Comparison of ENCODE assay signal across 18 cellular contexts in genomic region chr6:111159628-111160027, GRCh38.
DNase-seq lines count a peak whose midpoint lies in the region; ATAC-seq and TF ChIP-seq lines count a peak whose summit lies in the region.
"Had no signal": no experiment of that assay in that cellular context is flagged by ENCODE, and none has a peak within 500 bp of the region (broad histone marks: within the 10 kb centered on the region; RNA-seq: fewer than 3 reads in every experiment).

No MANE protein-coding gene starts in this region.

- H3K9me3 Mint-ChIP-seq in activated T-cell treated with anti-CD3 and anti-CD28 coated beads, Interleukin-2, amount 50 U/mL, for 4 hours: peaks cover 11% of the 10 kb centered on the region
- H3K9me3 Mint-ChIP-seq in activated naive CD8-positive, alpha-beta T cell (ENCODE audit: low read depth): peaks cover 6% of the 10 kb centered on the region

- no peak for DNase-seq in activated T-cell treated with anti-CD3 and anti-CD28 coated beads, Interleukin-2, amount 50 U/mL, for 4 hours
- no peak for DNase-seq in activated T-cell treated with anti-CD3 and anti-CD28 coated beads, Interleukin-2, amount 50 U/mL, for 1 hour
- DNase-seq in kidney tubule cell (ENCODE audit: low spot score) (peak; percentile 47), GM13977 (ENCODE audit: low spot score) (no peak)
- DNase-seq: CD4-positive, alpha-beta memory T cell; DMS153; MV-4-11; NCI-H1694 treated with DMSO at 0.1 percent for 48 hours; NCI-H510A; NCI-H748 treated with DMSO at 0.1 percent for 48 hours; NK-92 treated with Interleukin-12 subunit alpha and Interleukin-12 subunit beta, amount 100 ng/mL, for 24 hours; Right ventricle myocardium superior had no signal

- ATAC-seq in activated T-cell treated with anti-CD3 and anti-CD28 coated beads, Interleukin-2, amount 50 U/mL, for 4 hours: peak; percentile 64 to 71
- ATAC-seq in HG02610 (IDR thresholded peaks at IDR 0.05; ENCODE audit: unreplicated experiment): peak; percentile 72
- ATAC-seq in HG02642 (IDR thresholded peaks at IDR 0.05; ENCODE audit: poor library complexity, unreplicated experiment): no peak
- ATAC-seq in GM21526 (IDR thresholded peaks at IDR 0.05; ENCODE audit: low FRiP score, unreplicated experiment): no peak
- ATAC-seq: GM23338, HCT116 had no signal

- no peak for TF ChIP-seq CTCF in GM13977 (IDR thresholded peaks at IDR 0.05; ENCODE audit: extremely low read depth, insufficient read depth, missing control alignments)

- in situ Hi-C loops in GM13977 (cut with MboI; ENCODE audit: low pct_unique_long_range_greater_than_20kb, low sequenced_read_pairs, unreplicated experiment): no loop called here

- H3K36me3 Mint-ChIP-seq in activated T-cell treated with anti-CD3 and anti-CD28 coated beads, Interleukin-2, amount 50 U/mL, for 4 hours (ENCODE audit: insufficient read depth): peaks cover 7% of the 10 kb centered on the region
- H3K36me3 Mint-ChIP-seq in activated naive CD8-positive, alpha-beta T cell: peaks cover 13% of the 10 kb centered on the region

- H3K4me3 Mint-ChIP-seq in activated T-cell treated with anti-CD3 and anti-CD28 coated beads, Interleukin-2, amount 50 U/mL, for 4 hours: no peak overlapping the region
- peak overlapping the region; percentile 7 for H3K4me3 Mint-ChIP-seq in activated naive CD8-positive, alpha-beta T cell
- H3K4me3 Mint-ChIP-seq: CD4-positive, alpha-beta memory T cell; GM23338 had no signal

- H3K27me3 Mint-ChIP-seq in activated T-cell treated with anti-CD3 and anti-CD28 coated beads, Interleukin-2, amount 50 U/mL, for 4 hours (ENCODE audit: low read depth): no peaks in the 10 kb centered on the region
- H3K27me3 Mint-ChIP-seq in activated naive CD8-positive, alpha-beta T cell: no peaks in the 10 kb centered on the region

- peak overlapping the region; percentile 77 for H3K27ac Mint-ChIP-seq in activated naive CD8-positive, alpha-beta T cell
- H3K27ac Mint-ChIP-seq: CD4-positive, alpha-beta memory T cell; GM23338 had no signal

- peaks cover 26% of the 10 kb centered on the region for H3K4me1 Mint-ChIP-seq in activated T-cell treated with anti-CD3 and anti-CD28 coated beads, Interleukin-2, amount 50 U/mL, for 4 hours (ENCODE audit: low read depth)
- peaks cover 51% of the 10 kb centered on the region for H3K4me1 Mint-ChIP-seq in activated naive CD8-positive, alpha-beta T cell (ENCODE audit: low read depth)
- H3K4me1 Mint-ChIP-seq: GM23338 had no signal

Comparison
In these comparisons a context has a peak if more than half of its experiments do, and no peak if none do; other contexts are left out.
1. ATAC-seq: peak in activated T-cell treated with anti-CD3 and anti-CD28 coated beads, Interleukin-2, amount 50 U/mL, for 4 hours (2 of 2) and HG02610 (single experiment); none in HG02642 (single experiment) and GM21526 (single experiment).